ENCODE assay signal across 19 cellular contexts in genomic region chr1:75671708-75672107, GRCh38. TPM values are rescaled to one million over a fixed set of nuclear protein-coding genes. Genes with fewer than 3 reads are reported as not detected.
DNase-seq lines count a peak whose midpoint lies in the region; ATAC-seq, FAIRE-seq and TF ChIP-seq lines count a peak whose summit lies in the region.
"Had no signal": no experiment of that assay in that cellular context is flagged by ENCODE, and none has a peak within 500 bp of the region (broad histone marks: within the 10 kb centered on the region; RNA-seq: fewer than 3 reads in every experiment).

No MANE protein-coding gene starts in this region.

- peak overlapping the region; percentile 47 for H4K8ac ChIP-seq in H9 (replicated peaks; ENCODE audit: insufficient read length, low read depth, low read length)

- peaks cover 31 to 48% of the 10 kb centered on the region in 2 experiments for H3K4me1 Mint-ChIP-seq in H9
- peaks cover 32% of the 10 kb centered on the region for H3K4me1 Mint-ChIP-seq in endodermal cell

- no peak overlapping the region for H4K91ac ChIP-seq in H9 (ENCODE audit: insufficient read length, low read depth, low read length)

- H3K27ac ChIP-seq in H9 (ENCODE audit: insufficient read length, low read depth, low read length) (peak overlapping the region; percentile 61), endodermal cell (ENCODE audit: low read depth, low read length) (no peak overlapping the region), heart left ventricle (no peak overlapping the region), kidney (ENCODE audit: low read depth in 2 of 2, low read length in 2 of 2) (no peak overlapping the region)

- H2BK20ac ChIP-seq in H9 (ENCODE audit: low read depth, low read length, poor library complexity, severe bottlenecking) = no peak overlapping the region

- no peak overlapping the region for H2BK5ac ChIP-seq in H9 (ENCODE audit: insufficient read length, low read length)

- peak overlapping the region; percentile 11 for H2AFZ ChIP-seq in H9 (ENCODE audit: low read length)

- WGBS in H9 (ENCODE audit: extremely low coverage, insufficient read length, low lambda C conversion rate) = no CpG with 5 or more reads among the region's 4 CpGs
- WGBS in endodermal cell (ENCODE audit: insufficient coverage in 1 of 2, insufficient read length in 1 of 2), 2 experiments = 94 to 100% methylated on average over 2 to 4 of the region's 4 CpGs
- 84 to 90% (median 86%) methylated on average over 4 of the region's 4 CpGs for WGBS in heart left ventricle, 4 donors

- H3K79me1 ChIP-seq in H9 (ENCODE audit: insufficient read depth, low read depth, low read length, poor library complexity, severe bottlenecking) = no peaks in the 10 kb centered on the region

- no peak overlapping the region for H2BK12ac ChIP-seq in H9 (ENCODE audit: insufficient read length, low read depth, low read length)

- H4K5ac ChIP-seq in H9 (ENCODE audit: insufficient read length, low read depth, low read length) = no peak overlapping the region

- H3K4me1 ChIP-seq in H9 (ENCODE audit: insufficient read depth, low read length) = peaks cover 12% of the 10 kb centered on the region
- no peaks in the 10 kb centered on the region for H3K4me1 ChIP-seq in endodermal cell (ENCODE audit: control insufficient read depth, insufficient read depth, low read length)
- H3K4me1 ChIP-seq in heart left ventricle = no peaks in the 10 kb centered on the region
- H3K4me1 ChIP-seq in kidney (ENCODE audit: control insufficient read depth in 1 of 2, insufficient read depth in 1 of 2, low read depth in 1 of 2, low read length in 2 of 2) = no peaks in the 10 kb centered on the region

- no peaks in the 10 kb centered on the region for H3K23me2 ChIP-seq in H9 (ENCODE audit: insufficient read length, low read depth, low read length, poor library complexity, severe bottlenecking)

- intact Hi-C loops in heart left ventricle (cut with DNase I) = no loop called here
- intact Hi-C loops in kidney (cut with DNase I) = no loop called here

- no peak overlapping the region for H3K4me3 Mint-ChIP-seq in H9
- no peak overlapping the region for H3K4me3 Mint-ChIP-seq in endodermal cell

- FAIRE-seq in GM12892 (lab: Jason Lieb, UNC) (no peak), kidney (lab: Jason Lieb, UNC) (no peak)
- FAIRE-seq: A549 had no signal

- H3K9me3 ChIP-seq in H9 (ENCODE audit: control insufficient read depth, low read depth, low read length) (no peaks in the 10 kb centered on the region), endodermal cell (ENCODE audit: control insufficient read depth, low read length) (no peaks in the 10 kb centered on the region), heart left ventricle (no peaks in the 10 kb centered on the region), kidney (ENCODE audit: control insufficient read depth in 1 of 2, low read length in 2 of 2) (no peaks in the 10 kb centered on the region)
- H3K9me3 ChIP-seq: Caco-2 had no signal

- H3K27me3 ChIP-seq in H9 (ENCODE audit: insufficient read depth, low read length) (no peaks in the 10 kb centered on the region), endodermal cell (ENCODE audit: control insufficient read depth, insufficient read depth, low read length, poor library complexity, severe bottlenecking) (no peaks in the 10 kb centered on the region), heart left ventricle (no peaks in the 10 kb centered on the region)

- no peak overlapping the region for H2BK15ac ChIP-seq in H9 (ENCODE audit: low read depth, low read length)

- no peaks in the 10 kb centered on the region for H4K20me1 ChIP-seq in H9 (ENCODE audit: control insufficient read depth, insufficient read depth, insufficient read length)

- H3K14ac ChIP-seq in H9 (ENCODE audit: insufficient read depth, low read length) = peak overlapping the region; percentile 15; the same call in 1 of the 2 replicates

- no peak overlapping the region for H3K18ac ChIP-seq in H9 (ENCODE audit: insufficient read length, low read depth, low read length)

- peak overlapping the region; percentile 10 for H3K4me2 ChIP-seq in H9 (ENCODE audit: insufficient read depth, insufficient read length, low read length)
- H3K4me2 ChIP-seq: A549 had no signal

- H3T11ph ChIP-seq in H9 (ENCODE audit: low read length) = no peak overlapping the region

- H3K36me3 ChIP-seq in endodermal cell (ENCODE audit: control insufficient read depth, insufficient read depth, low read length) (no peaks in the 10 kb centered on the region), heart left ventricle (no peaks in the 10 kb centered on the region), kidney (ENCODE audit: control insufficient read depth in 1 of 2, insufficient read depth in 2 of 2, low read length in 2 of 2) (no peaks in the 10 kb centered on the region)

- H2BK120ac ChIP-seq in H9 (ENCODE audit: low read depth, low read length, poor library complexity, severe bottlenecking) = peak overlapping the region; percentile 73

- ATAC-seq in GM18511 (IDR thresholded peaks at IDR 0.05; ENCODE audit: unreplicated experiment) = peak; percentile 59
- ATAC-seq in HG03457 (IDR thresholded peaks at IDR 0.05; ENCODE audit: unreplicated experiment) = peak; percentile 60
- no peak for ATAC-seq in heart left ventricle
- ATAC-seq: A549 had no signal

- TF ChIP-seq POLR2A in GM12892 (IDR thresholded peaks at IDR 0.05; ENCODE audit: low read depth, low read length) (no peak), heart left ventricle (IDR thresholded peaks at IDR 0.05) (no peak)

- H3K27me3 Mint-ChIP-seq in H9 (ENCODE audit: low read depth) (no peaks in the 10 kb centered on the region), endodermal cell (ENCODE audit: insufficient read depth) (no peaks in the 10 kb centered on the region)

- H3K9me3 Mint-ChIP-seq in H9 (no peaks in the 10 kb centered on the region), endodermal cell (peaks cover 1% of the 10 kb centered on the region)

- no peak overlapping the region for H2AK5ac ChIP-seq in H9 (ENCODE audit: insufficient read length, low read length)

- peaks cover 2% of the 10 kb centered on the region; the same call in 1 of the 2 replicates for H3K79me2 ChIP-seq in H9 (ENCODE audit: insufficient read depth, low read length)

- H3K9ac ChIP-seq in H9 (ENCODE audit: extremely low read depth, insufficient read length, low read length) = no peak overlapping the region
- no peak overlapping the region for H3K9ac ChIP-seq in endodermal cell (ENCODE audit: extremely low read depth, low read length, poor library complexity, severe bottlenecking)
- no peak overlapping the region for H3K9ac ChIP-seq in kidney (ENCODE audit: low read length in 2 of 2)
- H3K9ac ChIP-seq: GM23248 had no signal

- H3K23ac ChIP-seq in H9 (ENCODE audit: insufficient read length, low read depth, low read length) = no peak overlapping the region

- H3K4ac ChIP-seq in H9 (ENCODE audit: low read depth, low read length) = no peak overlapping the region

- no peak for TF ChIP-seq CTCF in H9 (conservative IDR thresholded peaks at IDR 0.05)
- no peak for TF ChIP-seq CTCF in endodermal cell (conservative IDR thresholded peaks at IDR 0.05)
- TF ChIP-seq CTCF in heart left ventricle (IDR thresholded peaks at IDR 0.05) = no peak
- TF ChIP-seq CTCF in kidney (IDR thresholded peaks at IDR 0.05; ENCODE audit: borderline replicate concordance, extremely low read depth, insufficient read depth) = no peak

- no peak overlapping the region for H3K56ac ChIP-seq in H9 (ENCODE audit: insufficient read length, low read depth, low read length)

- peak overlapping the region in 1 of 3 experiments; percentile 46; a peak in 1 of 7 replicates for H3K27ac Mint-ChIP-seq in H9
- peak overlapping the region; percentile 96 for H3K27ac Mint-ChIP-seq in endodermal cell

- DNase-seq in H9 (no peak), endodermal cell (no peak), GM12892 (ENCODE audit: insufficient read length) (no peak), activated gamma-delta T cell treated with Interleukin-2 at 50 U/mL for 16 hours (no peak), heart left ventricle (no peak), kidney (no peak)
- DNase-seq: KG1; NCI-H1092; NCI-H2107; NCI-H226; NCI-H526 treated with DMSO at 0.1 percent for 48 hours; NK-92 treated with Interleukin-12 subunit alpha and Interleukin-12 subunit beta, amount 100 ng/mL, for 24 hours; OCI-M1; RPMI8226 had no signal

- no peak overlapping the region for H3K4me3 ChIP-seq in endodermal cell (ENCODE audit: low read length)
- no peak overlapping the region for H3K4me3 ChIP-seq in heart left ventricle
- no peak overlapping the region for H3K4me3 ChIP-seq in kidney (ENCODE audit: low read length in 2 of 2)
- H3K4me3 ChIP-seq: A549, GM23248 had no signal

- H3K36me3 Mint-ChIP-seq in H9 (ENCODE audit: insufficient read depth in 1 of 3, low read depth in 3 of 3) (peaks cover 3 to 12% (median 5%) of the 10 kb centered on the region in 3 experiments; a peak in 4 of 7 replicates), endodermal cell (ENCODE audit: low read depth) (no peaks in the 10 kb centered on the region)

RNA-seq across cellular contexts. Expression of gene ACADM, which starts 52.8 kb away (rescaled TPM):
- total RNA-seq in H9 (2021) (51.3 and 52.2 TPM in 2 replicates), endodermal cell (10 to 100 TPM; 63.5 to 68.0 TPM), heart left ventricle (100 to 1,000 TPM; 149 to 371 (median 253) TPM), kidney (52.1 TPM)
- 53.5 TPM for polyA plus RNA-seq in endodermal cell (2013, experiment 1 of 2)
- 45.9 TPM for polyA plus RNA-seq in endodermal cell (2013, experiment 2 of 2)
- polyA plus RNA-seq in GM12892 (2012; ENCODE audit: missing spikeins) = 159 TPM
- polyA plus RNA-seq in heart left ventricle (10 to 100 TPM; 45.4 to 85.5 TPM), kidney (ENCODE audit: insufficient read depth, low read depth, low replicate concordance) (196 TPM)

Comparison
In these comparisons a context has a peak if more than half of its experiments do, and no peak if none do; other contexts are left out.
1. ATAC-seq: peak in GM18511 (single experiment) and HG03457 (single experiment); none in heart left ventricle (0 of 4).